In the genomic region with DNA sequence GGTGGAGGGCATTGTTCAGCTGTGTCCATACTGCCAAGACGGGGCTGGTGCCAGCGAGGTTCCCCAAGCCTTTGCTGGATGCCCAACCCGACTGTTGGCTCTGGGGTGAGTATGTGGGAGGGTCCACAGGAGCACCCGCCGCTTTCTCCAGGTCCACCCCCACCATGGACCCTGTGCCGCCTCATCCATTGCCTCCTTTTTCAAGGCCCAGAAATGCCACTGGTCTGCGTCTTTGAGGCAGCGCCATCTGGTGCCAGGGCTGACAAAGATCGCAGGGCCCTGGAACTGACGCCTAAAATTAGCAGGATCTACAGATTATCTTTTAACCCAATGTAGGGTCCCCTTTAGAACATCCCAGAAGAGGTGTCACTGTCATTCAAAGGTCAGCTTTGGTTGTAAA, we compare ENCODE assay signal across 9 cellular contexts. TPM values are rescaled to one million over a fixed set of nuclear protein-coding genes. Genes with fewer than 3 reads are reported as not detected.
DNase-seq lines count a peak whose midpoint lies in the region; ATAC-seq and TF ChIP-seq lines count a peak whose summit lies in the region.
"Had no signal": no experiment of that assay in that cellular context is flagged by ENCODE, and none has a peak within 500 bp of the region (broad histone marks: within the 10 kb centered on the region; RNA-seq: fewer than 3 reads in every experiment).

No MANE protein-coding gene starts in this region.

- DNase-seq in activated naive CD4-positive, alpha-beta T cell treated with anti-CD3 and anti-CD28 coated beads, Interleukin-2, amount 10 ng/mL, durations not matched to agents 7 days and 5 days: peak; percentile 45
- DNase-seq in activated naive CD4-positive, alpha-beta T cell treated with Interleukin-2 at 50 U/mL for 16 hours: no peak
- peak; percentile 34 for DNase-seq in UCSD-AML1 (lab: John Stamatoyannopoulos, UW; ENCODE audit: unreplicated experiment)
- peak; percentile 49 for DNase-seq in left ventricle myocardium superior
- no peak for DNase-seq in type B pancreatic cell (ENCODE audit: extremely low spot score, unreplicated experiment)
- no peak for DNase-seq in activated gamma-delta T cell (lab: John Stamatoyannopoulos, UW)

- TF ChIP-seq CTCF in type B pancreatic cell (conservative IDR thresholded peaks at IDR 0.05): peak; percentile 16

- H3K4me3 Mint-ChIP-seq in activated naive CD4-positive, alpha-beta T cell treated with anti-CD3 and anti-CD28 coated beads, Interleukin-2, amount 10 ng/mL, durations not matched to agents 7 days and 5 days: no peak overlapping the region
- no peak overlapping the region for H3K4me3 Mint-ChIP-seq in type B pancreatic cell
- H3K4me3 Mint-ChIP-seq: mesothelial cell of epicardium had no signal

- no peak overlapping the region for H3K27ac Mint-ChIP-seq in activated naive CD4-positive, alpha-beta T cell treated with anti-CD3 and anti-CD28 coated beads, Interleukin-2, amount 10 ng/mL, durations not matched to agents 7 days and 5 days
- H3K27ac Mint-ChIP-seq in type B pancreatic cell: no peak overlapping the region
- H3K27ac Mint-ChIP-seq: mesothelial cell of epicardium had no signal

- H3K9me3 Mint-ChIP-seq in activated naive CD4-positive, alpha-beta T cell treated with anti-CD3 and anti-CD28 coated beads, Interleukin-2, amount 10 ng/mL, durations not matched to agents 7 days and 5 days: no peaks in the 10 kb centered on the region
- H3K9me3 Mint-ChIP-seq in type B pancreatic cell: no peaks in the 10 kb centered on the region
- H3K9me3 Mint-ChIP-seq: mesothelial cell of epicardium had no signal

- no peak for ATAC-seq in left ventricle myocardium superior
- no peak for ATAC-seq in GM19324 (IDR thresholded peaks at IDR 0.05; ENCODE audit: low FRiP score, unreplicated experiment)
- no peak for ATAC-seq in HG03025 (IDR thresholded peaks at IDR 0.05; ENCODE audit: low FRiP score, unreplicated experiment)

- intact Hi-C loops in left ventricle myocardium superior (cut with micrococcal nuclease): no loop called here

- H3K4me1 Mint-ChIP-seq in activated naive CD4-positive, alpha-beta T cell treated with anti-CD3 and anti-CD28 coated beads, Interleukin-2, amount 10 ng/mL, durations not matched to agents 7 days and 5 days: no peaks in the 10 kb centered on the region
- peaks cover 22% of the 10 kb centered on the region for H3K4me1 Mint-ChIP-seq in type B pancreatic cell (ENCODE audit: unreplicated experiment)

- CTCF ChIA-PET in activated naive CD4-positive, alpha-beta T cell treated with anti-CD3 and anti-CD28 coated beads, Interleukin-2, amount 10 ng/mL, durations not matched to agents 7 days and 5 days (lab: Charles Lee): interaction anchor here (0.6 to 7.0 kb wide), 16 partner anchors 8 to 139 kb away, joined by 3 to 71 read pairs (median 4); a partner anchor contains a TSS

- H3K27me3 Mint-ChIP-seq in activated naive CD4-positive, alpha-beta T cell treated with anti-CD3 and anti-CD28 coated beads, Interleukin-2, amount 10 ng/mL, durations not matched to agents 7 days and 5 days: peaks cover 53% of the 10 kb centered on the region
- H3K27me3 Mint-ChIP-seq in type B pancreatic cell: peaks cover 99% of the 10 kb centered on the region

- H3K36me3 Mint-ChIP-seq in activated naive CD4-positive, alpha-beta T cell treated with anti-CD3 and anti-CD28 coated beads, Interleukin-2, amount 10 ng/mL, durations not matched to agents 7 days and 5 days: no peaks in the 10 kb centered on the region
- peaks cover 5% of the 10 kb centered on the region for H3K36me3 Mint-ChIP-seq in type B pancreatic cell

RNA-seq across cellular contexts. Expression of a gene that starts 34.6 kb away (rescaled TPM):
- total RNA-seq in left ventricle myocardium superior (171 TPM), type B pancreatic cell (ENCODE audit: low replicate concordance) (4.2 and 12.4 TPM in 2 replicates)

Comparison
In these comparisons a context has a peak if more than half of its experiments do, and no peak if none do; other contexts are left out.
1. DNase-seq: peak in activated naive CD4-positive, alpha-beta T cell treated with anti-CD3 and anti-CD28 coated beads, Interleukin-2, amount 10 ng/mL, durations not matched to agents 7 days and 5 days (single experiment), UCSD-AML1 (single experiment) and left ventricle myocardium superior (single experiment); none in activated naive CD4-positive, alpha-beta T cell treated with Interleukin-2 at 50 U/mL for 16 hours (single experiment), type B pancreatic cell (single experiment) and activated gamma-delta T cell (single experiment).
2. RNA of a gene that starts 34.6 kb away (total RNA-seq): 171 TPM in left ventricle myocardium superior (single experiment); 4.2 to 12.4 TPM in type B pancreatic cell; every median in the first group is over 10 times any median in the second.